20 cellular contexts compared by ENCODE assay signal in the genomic region with DNA sequence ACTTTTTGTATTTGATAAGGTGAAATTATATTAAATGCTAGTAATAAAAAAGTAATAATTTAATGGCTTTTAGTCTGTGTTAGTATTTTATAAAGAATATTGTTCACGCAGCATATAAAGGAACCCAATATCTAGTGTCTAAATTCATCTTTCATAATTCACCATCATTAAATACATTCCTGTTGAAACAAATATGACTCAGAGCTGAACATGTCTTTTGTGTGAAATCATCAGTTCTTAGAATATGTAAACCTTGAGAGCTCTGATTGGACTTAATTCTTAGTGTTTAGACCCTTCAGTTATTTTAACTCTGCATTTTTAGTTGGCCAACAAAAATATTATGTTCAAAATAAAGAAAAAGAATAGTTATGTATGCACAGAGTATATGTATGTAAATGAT.
DNase-seq lines count a peak whose midpoint lies in the region; TF ChIP-seq lines count a peak whose summit lies in the region.
"Had no signal": no experiment of that assay in that cellular context is flagged by ENCODE, and none has a peak within 500 bp of the region (broad histone marks: within the 10 kb centered on the region; RNA-seq: fewer than 3 reads in every experiment).

No MANE protein-coding gene starts in this region.

- H3K4me3 ChIP-seq in AG10803 (ENCODE audit: low read length) (no peak overlapping the region), cardiac fibroblast (replicated peaks in 1 of 2; ENCODE audit: low read depth in 2 of 2, low read length in 2 of 2) (no peak overlapping the region), stomach (no peak overlapping the region)
- H3K4me3 ChIP-seq: colonic mucosa, Peyer's patch, sigmoid colon, thyroid gland had no signal

- no peak overlapping the region for H3K27ac ChIP-seq in stomach
- H3K27ac ChIP-seq: colonic mucosa, Peyer's patch, sigmoid colon, thyroid gland had no signal

- WGBS in stomach, 5 donors = 93 to 98% (median 94%) methylated on average over 1 of the region's 1 CpG

- H3K9me3 ChIP-seq in stomach = no peaks in the 10 kb centered on the region
- H3K9me3 ChIP-seq: colonic mucosa, Peyer's patch, sigmoid colon, thyroid gland had no signal

- intact Hi-C loops in activated CD4-positive, alpha-beta memory T cell treated with anti-CD3 and anti-CD28 coated beads for 36 hours (cut with micrococcal nuclease) = no loop called here
- intact Hi-C loops in stomach (cut with DNase I; ENCODE audit: low total_unique reads) = no loop called here

- POLR2A ChIA-PET in activated CD4-positive, alpha-beta memory T cell treated with anti-CD3 and anti-CD28 coated beads for 36 hours (lab: Charles Lee) = no interaction called here

- H3K4me1 Mint-ChIP-seq in activated CD4-positive, alpha-beta memory T cell treated with anti-CD3 and anti-CD28 coated beads for 36 hours (ENCODE audit: low read depth) = peaks cover 2% of the 10 kb centered on the region
- H3K4me1 Mint-ChIP-seq in endothelial cell (ENCODE audit: unreplicated experiment) = no peaks in the 10 kb centered on the region
- H3K4me1 Mint-ChIP-seq: T-cell had no signal

- no peaks in the 10 kb centered on the region for H3K9me3 Mint-ChIP-seq in activated CD4-positive, alpha-beta memory T cell treated with anti-CD3 and anti-CD28 coated beads for 36 hours
- H3K9me3 Mint-ChIP-seq in endothelial cell (ENCODE audit: unreplicated experiment) = no peaks in the 10 kb centered on the region
- H3K9me3 Mint-ChIP-seq: T-cell had no signal

- H3K36me3 Mint-ChIP-seq in activated CD4-positive, alpha-beta memory T cell treated with anti-CD3 and anti-CD28 coated beads for 36 hours = peaks cover 12% of the 10 kb centered on the region
- peaks cover 30% of the 10 kb centered on the region for H3K36me3 Mint-ChIP-seq in endothelial cell (ENCODE audit: low read depth, unreplicated experiment)

- no peak overlapping the region for H3K4me3 Mint-ChIP-seq in activated CD4-positive, alpha-beta memory T cell treated with anti-CD3 and anti-CD28 coated beads for 36 hours
- no peak overlapping the region for H3K4me3 Mint-ChIP-seq in endothelial cell (ENCODE audit: unreplicated experiment)
- H3K4me3 Mint-ChIP-seq: T-cell had no signal

- peak; percentile 34 for DNase-seq in AG10803 (ENCODE audit: low read depth)
- DNase-seq in LHCN-M2 (ENCODE audit: low read depth) = peak; percentile 63
- peak; percentile 10 to 66 for DNase-seq in cardiac fibroblast (ENCODE audit: low read depth in 2 of 2)
- DNase-seq in kidney tubule cell (ENCODE audit: low spot score) = peak; percentile 20
- DNase-seq in activated CD4-positive, alpha-beta memory T cell treated with anti-CD3 and anti-CD28 coated beads for 36 hours = no peak
- no peak for DNase-seq in DMS79 treated with DMSO at 0.1 percent for 48 hours (lab: John Stamatoyannopoulos, UW)
- no peak for DNase-seq in endothelial cell (ENCODE audit: low spot score)
- no peak for DNase-seq in stomach
- DNase-seq: C1 segment of cervical spinal cord; colonic mucosa; hippocampal formation; left cardiac atrium; NCI-H2029 treated with DMSO at 0.1 percent for 48 hours; NCI-H748 treated with DMSO at 0.1 percent for 48 hours; Peyer's patch; sigmoid colon; stimulated activated CD4-positive, alpha-beta T cell treated with anti-CD3 and anti-CD28 coated beads, Interleukin-4, amount 100 ng/mL, for 1 hour; stimulated activated CD8-positive, alpha-beta memory T cell treated with anti-CD3 and anti-CD28 coated beads, Interleukin-4, amount 100 ng/mL, for 48 hours; T-cell; thyroid gland had no signal

- peaks cover 28 to 94% (median 84%) of the 10 kb centered on the region in 4 donors for H3K36me3 ChIP-seq in stomach

- no peaks in the 10 kb centered on the region for H3K27me3 Mint-ChIP-seq in activated CD4-positive, alpha-beta memory T cell treated with anti-CD3 and anti-CD28 coated beads for 36 hours
- no peaks in the 10 kb centered on the region for H3K27me3 Mint-ChIP-seq in endothelial cell (ENCODE audit: unreplicated experiment)
- H3K27me3 Mint-ChIP-seq: T-cell had no signal

- no peaks in the 10 kb centered on the region for H3K4me1 ChIP-seq in stomach
- H3K4me1 ChIP-seq: colonic mucosa, Peyer's patch, sigmoid colon, thyroid gland had no signal

- H3K27me3 ChIP-seq in stomach = no peaks in the 10 kb centered on the region
- H3K27me3 ChIP-seq: colonic mucosa, Peyer's patch, sigmoid colon, thyroid gland had no signal

- no peak for TF ChIP-seq EP300 in stomach (IDR thresholded peaks at IDR 0.05)

- CTCF ChIA-PET in activated CD4-positive, alpha-beta memory T cell treated with anti-CD3 and anti-CD28 coated beads for 36 hours (lab: Charles Lee) = interaction anchor here (1.2 to 3.1 kb wide), 3 partner anchors 41 to 379 kb away, joined by 3 to 12 read pairs (median 7); no protein-coding TSS in a partner anchor

- TF ChIP-seq POLR2A in stomach (IDR thresholded peaks at IDR 0.05) = no peak

- H3K27ac Mint-ChIP-seq in activated CD4-positive, alpha-beta memory T cell treated with anti-CD3 and anti-CD28 coated beads for 36 hours = no peak overlapping the region
- H3K27ac Mint-ChIP-seq in endothelial cell (ENCODE audit: unreplicated experiment) = no peak overlapping the region
- H3K27ac Mint-ChIP-seq: T-cell had no signal

- TF ChIP-seq CTCF in AG10803 (conservative IDR thresholded peaks at IDR 0.05; ENCODE audit: low read length) = no peak
- TF ChIP-seq CTCF in cardiac fibroblast (IDR thresholded peaks at IDR 0.05; ENCODE audit: low read depth, low read length) = no peak
- TF ChIP-seq CTCF in endothelial cell (IDR thresholded peaks at IDR 0.05; ENCODE audit: unreplicated experiment) = no peak
- TF ChIP-seq CTCF in stomach (IDR thresholded peaks at IDR 0.05) = no peak

Comparison
In these comparisons a context has a peak if more than half of its experiments do, and no peak if none do; other contexts are left out.
1. DNase-seq: peak in AG10803 (single experiment), LHCN-M2 (single experiment), cardiac fibroblast (2 of 2) and kidney tubule cell (single experiment); none in activated CD4-positive, alpha-beta memory T cell treated with anti-CD3 and anti-CD28 coated beads for 36 hours (single experiment), DMS79 treated with DMSO at 0.1 percent for 48 hours (single experiment), endothelial cell (single experiment) and stomach (single experiment).